Comparison of ENCODE assay signal across 20 cellular contexts in the genomic region with DNA sequence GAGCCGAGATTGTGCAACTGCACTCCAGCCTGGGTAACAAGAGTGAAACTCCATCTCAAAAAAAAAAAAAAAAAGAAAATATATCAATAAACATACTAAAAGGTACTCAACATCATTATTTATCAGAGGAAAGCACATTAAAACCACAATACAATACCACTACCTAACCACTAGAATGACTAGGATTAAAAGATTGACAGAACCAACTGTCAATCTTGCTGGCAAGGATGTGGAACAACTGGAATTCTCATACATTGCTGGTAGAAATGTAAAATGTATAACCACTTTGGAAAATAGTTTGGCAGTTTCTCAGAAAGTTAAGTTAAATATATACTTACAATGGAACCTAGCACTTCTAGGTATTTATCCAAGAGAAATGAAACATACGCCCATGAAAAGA.
"Had no signal": no experiment of that assay in that cellular context is flagged by ENCODE, and none has a peak within 500 bp of the region (broad histone marks: within the 10 kb centered on the region; RNA-seq: fewer than 3 reads in every experiment).

No MANE protein-coding gene starts in this region.

- ATAC-seq: esophagus mucosa, gastrocnemius medialis, heart right ventricle, left cardiac atrium, left lung, left ventricle myocardium superior, lower lobe of right lung, mucosa of descending colon had no signal

- H3K27ac Mint-ChIP-seq: mesothelial cell of epicardium had no signal

- DNase-seq: dermis blood vessel endothelial cell; dorsolateral prefrontal cortex; effector CD4-positive, alpha-beta T cell; effector memory CD4-positive, alpha-beta T cell; esophagus squamous epithelium; foreskin fibroblast; foreskin melanocyte; gastrocnemius medialis; glutamatergic neuron; head of caudate nucleus; heart right ventricle; hippocampal formation; left cardiac atrium; left lung; left ventricle myocardium superior; lower lobe of right lung; mesenchymal stem cell; mucosa of descending colon had no signal

- H3K4me3 Mint-ChIP-seq: mesothelial cell of epicardium had no signal
